Comparison of ENCODE assay signal across 1 cellular context in the genomic region with DNA sequence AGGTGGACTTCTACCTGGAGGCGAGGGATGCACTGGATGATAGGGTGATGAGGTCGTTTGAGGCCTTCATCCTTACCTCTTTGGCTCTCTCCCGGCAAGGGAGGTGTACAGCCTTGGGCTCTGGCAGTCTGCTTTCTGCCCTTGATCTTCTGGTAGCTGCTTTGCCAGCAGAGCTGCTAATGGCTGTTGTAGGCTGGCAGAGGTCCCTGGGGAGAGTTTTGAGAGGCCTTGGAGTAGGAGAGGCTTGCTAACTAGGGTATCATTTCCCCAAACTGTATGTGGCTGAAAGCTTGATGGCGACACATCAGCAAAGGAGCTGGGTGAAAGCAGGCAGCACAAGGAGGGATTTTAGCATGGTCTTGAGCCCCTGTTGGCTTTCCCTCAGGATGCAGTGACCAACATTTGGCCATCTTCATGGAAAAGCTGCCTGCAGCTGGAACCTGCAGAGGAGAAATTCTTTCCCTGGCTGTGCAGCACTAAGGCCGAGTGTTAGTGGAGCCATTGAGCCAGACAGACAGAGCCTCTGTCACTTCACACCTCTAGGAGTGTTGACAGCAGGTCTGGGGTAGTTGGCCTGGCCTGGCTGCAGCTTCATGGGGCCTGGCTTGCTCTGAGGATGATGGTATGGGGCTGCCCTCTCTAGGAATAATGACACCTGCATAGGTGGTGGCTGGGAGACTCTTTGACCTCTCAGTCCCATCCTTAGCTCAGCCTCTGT.
TF ChIP-seq lines count a peak whose summit lies in the region.

No MANE protein-coding gene starts in this region.

TF ChIP-seq in HepG2, 621 proteins besides CTCF, POLR2A, EP300 and RAD21:
- no peak for TF ChIP-seq CREM (IDR thresholded peaks at IDR 0.05)
- no peak for TF ChIP-seq CREM (CRISPR knock-in tag; IDR thresholded peaks at IDR 0.05)
- TF ChIP-seq, protein P1, sequence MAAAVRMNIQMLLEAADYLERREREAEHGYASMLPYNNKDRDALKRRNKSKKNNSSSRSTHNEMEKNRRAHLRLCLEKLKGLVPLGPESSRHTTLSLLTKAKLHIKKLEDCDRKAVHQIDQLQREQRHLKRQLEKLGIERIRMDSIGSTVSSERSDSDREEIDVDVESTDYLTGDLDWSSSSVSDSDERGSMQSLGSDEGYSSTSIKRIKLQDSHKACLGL (CRISPR knock-in tag; IDR thresholded peaks at IDR 0.05), result no peak
- no peak for TF ChIP-seq GLI4 (CRISPR knock-in tag; IDR thresholded peaks at IDR 0.05; ENCODE audit: borderline replicate concordance)
- no peak for TF ChIP-seq ARNTL (CRISPR knock-in tag; IDR thresholded peaks at IDR 0.05)
- TF ChIP-seq GPN1 (CRISPR knock-in tag; IDR thresholded peaks at IDR 0.05; ENCODE audit: borderline replicate concordance), result no peak
- TF ChIP-seq CBX2 (IDR thresholded peaks at IDR 0.05; ENCODE audit: low read depth, low read length), result no peak
- TF ChIP-seq CBX2 (CRISPR knock-in tag; IDR thresholded peaks at IDR 0.05; ENCODE audit: low read depth), result no peak
- no peak for TF ChIP-seq ZNF761 (CRISPR knock-in tag; conservative IDR thresholded peaks at IDR 0.05)
- TF ChIP-seq ZMYM2 (CRISPR knock-in tag; IDR thresholded peaks at IDR 0.05), result no peak
- TF ChIP-seq, protein P2, sequence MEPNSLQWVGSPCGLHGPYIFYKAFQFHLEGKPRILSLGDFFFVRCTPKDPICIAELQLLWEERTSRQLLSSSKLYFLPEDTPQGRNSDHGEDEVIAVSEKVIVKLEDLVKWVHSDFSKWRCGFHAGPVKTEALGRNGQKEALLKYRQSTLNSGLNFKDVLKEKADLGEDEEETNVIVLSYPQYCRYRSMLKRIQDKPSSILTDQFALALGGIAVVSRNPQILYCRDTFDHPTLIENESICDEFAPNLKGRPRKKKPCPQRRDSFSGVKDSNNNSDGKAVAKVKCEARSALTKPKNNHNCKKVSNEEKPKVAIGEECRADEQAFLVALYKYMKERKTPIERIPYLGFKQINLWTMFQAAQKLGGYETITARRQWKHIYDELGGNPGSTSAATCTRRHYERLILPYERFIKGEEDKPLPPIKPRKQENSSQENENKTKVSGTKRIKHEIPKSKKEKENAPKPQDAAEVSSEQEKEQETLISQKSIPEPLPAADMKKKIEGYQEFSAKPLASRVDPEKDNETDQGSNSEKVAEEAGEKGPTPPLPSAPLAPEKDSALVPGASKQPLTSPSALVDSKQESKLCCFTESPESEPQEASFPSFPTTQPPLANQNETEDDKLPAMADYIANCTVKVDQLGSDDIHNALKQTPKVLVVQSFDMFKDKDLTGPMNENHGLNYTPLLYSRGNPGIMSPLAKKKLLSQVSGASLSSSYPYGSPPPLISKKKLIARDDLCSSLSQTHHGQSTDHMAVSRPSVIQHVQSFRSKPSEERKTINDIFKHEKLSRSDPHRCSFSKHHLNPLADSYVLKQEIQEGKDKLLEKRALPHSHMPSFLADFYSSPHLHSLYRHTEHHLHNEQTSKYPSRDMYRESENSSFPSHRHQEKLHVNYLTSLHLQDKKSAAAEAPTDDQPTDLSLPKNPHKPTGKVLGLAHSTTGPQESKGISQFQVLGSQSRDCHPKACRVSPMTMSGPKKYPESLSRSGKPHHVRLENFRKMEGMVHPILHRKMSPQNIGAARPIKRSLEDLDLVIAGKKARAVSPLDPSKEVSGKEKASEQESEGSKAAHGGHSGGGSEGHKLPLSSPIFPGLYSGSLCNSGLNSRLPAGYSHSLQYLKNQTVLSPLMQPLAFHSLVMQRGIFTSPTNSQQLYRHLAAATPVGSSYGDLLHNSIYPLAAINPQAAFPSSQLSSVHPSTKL (CRISPR knock-in tag; IDR thresholded peaks at IDR 0.05), result no peak
- TF ChIP-seq, protein P3, sequence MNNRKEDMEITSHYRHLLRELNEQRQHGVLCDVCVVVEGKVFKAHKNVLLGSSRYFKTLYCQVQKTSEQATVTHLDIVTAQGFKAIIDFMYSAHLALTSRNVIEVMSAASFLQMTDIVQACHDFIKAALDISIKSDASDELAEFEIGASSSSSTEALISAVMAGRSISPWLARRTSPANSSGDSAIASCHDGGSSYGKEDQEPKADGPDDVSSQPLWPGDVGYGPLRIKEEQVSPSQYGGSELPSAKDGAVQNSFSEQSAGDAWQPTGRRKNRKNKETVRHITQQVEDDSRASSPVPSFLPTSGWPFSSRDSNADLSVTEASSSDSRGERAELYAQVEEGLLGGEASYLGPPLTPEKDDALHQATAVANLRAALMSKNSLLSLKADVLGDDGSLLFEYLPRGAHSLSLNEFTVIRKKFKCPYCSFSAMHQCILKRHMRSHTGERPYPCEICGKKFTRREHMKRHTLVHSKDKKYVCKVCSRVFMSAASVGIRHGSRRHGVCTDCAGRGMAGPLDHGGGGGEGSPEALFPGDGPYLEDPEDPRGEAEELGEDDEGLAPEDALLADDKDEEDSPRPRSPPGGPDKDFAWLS (CRISPR knock-in tag; IDR thresholded peaks at IDR 0.05; ENCODE audit: borderline replicate concordance), result no peak
- no peak for TF ChIP-seq MTF2 (CRISPR knock-in tag; IDR thresholded peaks at IDR 0.05; ENCODE audit: borderline replicate concordance)
- no peak for TF ChIP-seq ATF7-NPFF (CRISPR knock-in tag; IDR thresholded peaks at IDR 0.05; ENCODE audit: low read depth)
- no peak for TF ChIP-seq ISL2 (CRISPR knock-in tag; IDR thresholded peaks at IDR 0.05)
- TF ChIP-seq, protein P4, sequence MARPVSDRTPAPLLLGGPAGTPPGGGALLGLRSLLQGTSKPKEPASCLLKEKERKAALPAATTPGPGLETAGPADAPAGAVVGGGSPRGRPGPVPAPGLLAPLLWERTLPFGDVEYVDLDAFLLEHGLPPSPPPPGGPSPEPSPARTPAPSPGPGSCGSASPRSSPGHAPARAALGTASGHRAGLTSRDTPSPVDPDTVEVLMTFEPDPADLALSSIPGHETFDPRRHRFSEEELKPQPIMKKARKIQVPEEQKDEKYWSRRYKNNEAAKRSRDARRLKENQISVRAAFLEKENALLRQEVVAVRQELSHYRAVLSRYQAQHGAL (CRISPR knock-in tag; IDR thresholded peaks at IDR 0.05; ENCODE audit: not compliant biosample characterization), result no peak
- no peak for TF ChIP-seq ZNF446 (CRISPR knock-in tag; IDR thresholded peaks at IDR 0.05)
- TF ChIP-seq ZNF296 (CRISPR knock-in tag; conservative IDR thresholded peaks at IDR 0.05), result no peak
- no peak for TF ChIP-seq MAZ (IDR thresholded peaks at IDR 0.05; ENCODE audit: borderline replicate concordance, low read depth, low read length)
- TF ChIP-seq MAZ (CRISPR knock-in tag; IDR thresholded peaks at IDR 0.05; ENCODE audit: low read depth), result no peak
- TF ChIP-seq ZSCAN21 (CRISPR knock-in tag; IDR thresholded peaks at IDR 0.05; ENCODE audit: borderline replicate concordance), result no peak
- no peak for TF ChIP-seq ZMYM3 (CRISPR knock-in tag; IDR thresholded peaks at IDR 0.05)
